8 cellular contexts compared by ENCODE assay signal in the genomic region with DNA sequence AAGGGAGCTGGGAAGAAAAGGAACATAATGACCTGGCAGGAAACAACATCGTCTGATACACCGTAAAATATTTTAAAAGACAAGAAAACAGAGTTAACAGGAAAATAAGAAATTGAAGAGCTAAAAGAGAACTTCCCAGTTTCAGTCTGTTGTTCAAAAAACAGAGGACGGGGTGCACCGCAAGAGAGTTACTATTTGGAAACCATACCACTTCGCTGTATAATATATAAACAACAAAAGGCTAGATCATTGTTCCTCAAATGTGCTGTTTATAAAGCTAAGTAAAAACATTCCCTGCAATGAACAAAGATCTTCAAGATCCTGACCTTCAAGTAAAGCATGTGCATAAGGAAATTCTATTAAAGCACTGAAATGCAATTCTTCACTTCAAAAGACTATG. TPM values are rescaled to one million over a fixed set of nuclear protein-coding genes. Genes with fewer than 3 reads are reported as not detected.
DNase-seq lines count a peak whose midpoint lies in the region; ATAC-seq and TF ChIP-seq lines count a peak whose summit lies in the region.

No MANE protein-coding gene starts in this region.

- no peak overlapping the region for H3K14ac ChIP-seq in IMR-90 (replicated peaks; ENCODE audit: low read depth, low read length)

- dilution Hi-C loops in IMR-90 (cut with HindIII; ENCODE audit: low sequenced_read_pairs, unreplicated experiment): no loop called here

- peak overlapping the region; percentile 94; the same call in 1 of the 2 replicates for H3K23ac ChIP-seq in IMR-90 (ENCODE audit: low read depth, low read length)

- no TSS peak for BruUV-seq in IMR-90 (replicated peaks; lab: Mats Ljungman, UMichigan)

- H3K4me2 ChIP-seq in IMR-90 (ENCODE audit: low read depth, low read length): peak overlapping the region; percentile 94

- peaks cover 61% of the 10 kb centered on the region for H4K20me1 ChIP-seq in IMR-90 (ENCODE audit: insufficient read depth, low read length)

- no peak overlapping the region for H4K8ac ChIP-seq in IMR-90 (ENCODE audit: low read depth in 2 of 2, low read length in 2 of 2)

- POLR2A ChIA-PET in AG04450 (lab: Yijun Ruan, JAX): no interaction called here
- POLR2A ChIA-PET in IMR-90 (lab: Charles Lee; ENCODE audit: unreplicated experiment): no interaction called here

- WGBS in IMR-90 (ENCODE audit: extremely low coverage in 2 of 2, insufficient read length in 1 of 2), 2 experiments: no CpG with 5 or more reads among the region's 5 CpGs

- ATAC-seq in IMR-90 (ENCODE audit: low read depth) (no peak), sciatic nerve (no peak)

- no peaks in the 10 kb centered on the region for H3K9me3 ChIP-seq in AG04450 (ENCODE audit: control insufficient read depth, insufficient read depth, low read length)
- no peaks in the 10 kb centered on the region for H3K9me3 ChIP-seq in IMR-90 (ENCODE audit: control insufficient read depth, insufficient read depth, low read length)
- no peaks in the 10 kb centered on the region for H3K9me3 ChIP-seq in muscle layer of colon (ENCODE audit: low read length)

- DNase-seq in AG04450 (ENCODE audit: low read depth, low spot score): no peak
- no peak for DNase-seq in IMR-90
- no peak for DNase-seq in brain microvascular endothelial cell
- DNase-seq in NCI-H1048 (lab: John Stamatoyannopoulos, UW): no peak
- no peak for DNase-seq in sciatic nerve (ENCODE audit: low spot score)
- DNase-seq in NCI-H1930 (lab: John Stamatoyannopoulos, UW): no peak
- DNase-seq in AG20443 (ENCODE audit: low spot score): no peak

- H2BK20ac ChIP-seq in IMR-90 (ENCODE audit: low read depth, low read length): no peak overlapping the region

- no peak overlapping the region for H4K91ac ChIP-seq in IMR-90 (ENCODE audit: insufficient read depth, low read depth, low read length)

- H2AFZ ChIP-seq in IMR-90 (replicated peaks; ENCODE audit: low read length, poor library complexity): no peak overlapping the region

- H2AK5ac ChIP-seq in IMR-90 (ENCODE audit: low read depth, low read length): no peak overlapping the region

- H3K4me3 ChIP-seq in AG04450 (ENCODE audit: low read depth, low read length) (peak overlapping the region; percentile 79), IMR-90 (ENCODE audit: insufficient read depth, low read depth, low read length) (peak overlapping the region; percentile 98), brain microvascular endothelial cell (ENCODE audit: low read depth, low read length) (peak overlapping the region; percentile 79), muscle layer of colon (ENCODE audit: low read depth in 1 of 2, low read length in 2 of 2) (peak overlapping the region in 1 of 2 donors; percentile 92)

- H3K18ac ChIP-seq in IMR-90 (ENCODE audit: low read depth, low read length): no peak overlapping the region

- H3K56ac ChIP-seq in IMR-90 (ENCODE audit: extremely low read depth, insufficient read depth, low read length): peak overlapping the region; percentile 87; the same call in 1 of the 2 replicates

- CTCF ChIA-PET in AG04450 (lab: Charles Lee): interaction anchor here (0.7 to 1.7 kb wide), 8 partner anchors 12 to 128 kb away, joined by 3 to 10 read pairs (median 4); no protein-coding TSS in a partner anchor
- CTCF ChIA-PET in IMR-90 (lab: Yijun Ruan, JAX): interaction anchor here (0.6 to 1.0 kb wide), 3 partner anchors 35 to 1806 kb away, joined by 3 to 4 read pairs (median 3); no protein-coding TSS in a partner anchor

- H2BK5ac ChIP-seq in IMR-90 (ENCODE audit: low read depth, low read length, poor library complexity, severe bottlenecking): peak overlapping the region; percentile 94

- in situ Hi-C loops in IMR-90 (cut with MboI; ENCODE audit: low sequenced_read_pairs) (no loop called here), brain microvascular endothelial cell (cut with HindIII; ENCODE audit: low pct_ligation_motif_present, low sequenced_read_pairs) (no loop called here)

- H3K9me1 ChIP-seq in IMR-90 (ENCODE audit: insufficient read depth, low read length): peaks cover 17% of the 10 kb centered on the region

- H3K27me3 ChIP-seq in AG04450 (ENCODE audit: control insufficient read depth, insufficient read depth, low read length) (no peaks in the 10 kb centered on the region), IMR-90 (ENCODE audit: control insufficient read depth, insufficient read depth, low read length) (no peaks in the 10 kb centered on the region), brain microvascular endothelial cell (replicated peaks) (no peaks in the 10 kb centered on the region), muscle layer of colon (ENCODE audit: control insufficient read depth in 1 of 2, insufficient read depth in 2 of 2, low read length in 2 of 2) (no peaks in the 10 kb centered on the region)

- intact Hi-C loops in IMR-90 (cut with micrococcal nuclease) (loop anchor here (2.0 to 5.0 kb wide), 3 partner anchors 69 to 192 kb away; a partner anchor contains a TSS), sciatic nerve (cut with DNase I) (no loop called here)

- no peak overlapping the region for H4K5ac ChIP-seq in IMR-90 (ENCODE audit: low read depth, low read length)

- peaks cover 5 to 55% of the 10 kb centered on the region in 2 experiments; a peak in 3 of 4 replicates for H3K79me1 ChIP-seq in IMR-90 (ENCODE audit: low read depth in 1 of 2, low read length in 2 of 2)

- H3K27ac ChIP-seq in AG04450 (ENCODE audit: low read depth, low read length) (no peak overlapping the region), IMR-90 (ENCODE audit: insufficient read depth, low read length) (peak overlapping the region; percentile 2; the same call in 1 of the 2 replicates), brain microvascular endothelial cell (no peak overlapping the region), muscle layer of colon (ENCODE audit: low read depth, low read length) (peak overlapping the region; percentile 96)

- TF ChIP-seq RAD21 in IMR-90 (IDR thresholded peaks at IDR 0.05; ENCODE audit: low read length): no peak

- H2BK15ac ChIP-seq in IMR-90 (ENCODE audit: low read depth, low read length): no peak overlapping the region

- H2BK120ac ChIP-seq in IMR-90 (ENCODE audit: low read depth, low read length): no peak overlapping the region

- no peak overlapping the region for H3K4ac ChIP-seq in IMR-90 (ENCODE audit: low read depth, low read length)

- H3K9ac ChIP-seq in IMR-90 (ENCODE audit: low read depth, low read length) (peak overlapping the region; percentile 94), muscle layer of colon (ENCODE audit: low read length) (peak overlapping the region; percentile 98)

- H2AK9ac ChIP-seq in IMR-90 (replicated peaks; ENCODE audit: low read depth, low read length, poor library complexity): no peak overlapping the region

- TF ChIP-seq CTCF in AG04450 (IDR thresholded peaks at IDR 0.05; ENCODE audit: low read depth, low read length) (no peak), IMR-90 (conservative IDR thresholded peaks at IDR 0.05; ENCODE audit: low read depth, low read length) (no peak), brain microvascular endothelial cell (IDR thresholded peaks at IDR 0.05; ENCODE audit: low read depth, low read length, missing control alignments) (no peak)

- H3K4me1 ChIP-seq in IMR-90 (ENCODE audit: control insufficient read depth, insufficient read depth, low read length) (peaks cover 13% of the 10 kb centered on the region; the same call in 1 of the 2 replicates), muscle layer of colon (ENCODE audit: insufficient read depth, low read length) (peaks cover 57% of the 10 kb centered on the region)

- H3K36me3 ChIP-seq in IMR-90 (ENCODE audit: control insufficient read depth, insufficient read depth, low read length): no peaks in the 10 kb centered on the region; the same call in 1 of the 2 replicates
- H3K36me3 ChIP-seq in brain microvascular endothelial cell (replicated peaks): no peaks in the 10 kb centered on the region
- no peaks in the 10 kb centered on the region for H3K36me3 ChIP-seq in muscle layer of colon (ENCODE audit: insufficient read depth, low read length)

- TF ChIP-seq POLR2A in IMR-90 (IDR thresholded peaks at IDR 0.05; ENCODE audit: low read depth, low read length): no peak

TF ChIP-seq in IMR-90, 13 proteins besides CTCF, POLR2A, EP300 and RAD21 (continues in another document):
- TF ChIP-seq, protein P1, sequence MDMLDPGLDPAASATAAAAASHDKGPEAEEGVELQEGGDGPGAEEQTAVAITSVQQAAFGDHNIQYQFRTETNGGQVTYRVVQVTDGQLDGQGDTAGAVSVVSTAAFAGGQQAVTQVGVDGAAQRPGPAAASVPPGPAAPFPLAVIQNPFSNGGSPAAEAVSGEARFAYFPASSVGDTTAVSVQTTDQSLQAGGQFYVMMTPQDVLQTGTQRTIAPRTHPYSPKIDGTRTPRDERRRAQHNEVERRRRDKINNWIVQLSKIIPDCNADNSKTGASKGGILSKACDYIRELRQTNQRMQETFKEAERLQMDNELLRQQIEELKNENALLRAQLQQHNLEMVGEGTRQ (IDR thresholded peaks at IDR 0.05; ENCODE audit: low read depth, low read length): no peak
- TF ChIP-seq BHLHE40 (IDR thresholded peaks at IDR 0.05; ENCODE audit: low read depth, low read length) (no peak), MXI1 (IDR thresholded peaks at IDR 0.05; ENCODE audit: borderline replicate concordance, low read depth, low read length) (no peak), MAZ (IDR thresholded peaks at IDR 0.05; ENCODE audit: borderline replicate concordance, low read depth, low read length) (no peak), SMC3 (IDR thresholded peaks at IDR 0.05; ENCODE audit: low read depth, low read length) (no peak), FOS (IDR thresholded peaks at IDR 0.05; ENCODE audit: low read depth, low read length) (no peak), RCOR1 (IDR thresholded peaks at IDR 0.05; ENCODE audit: insufficient replicate concordance, low read length) (no peak), CEBPB (IDR thresholded peaks at IDR 0.05; ENCODE audit: low read depth, low read length) (no peak), MAFK (IDR thresholded peaks at IDR 0.05; ENCODE audit: low read depth, low read length) (no peak)
- TF ChIP-seq, protein P2, sequence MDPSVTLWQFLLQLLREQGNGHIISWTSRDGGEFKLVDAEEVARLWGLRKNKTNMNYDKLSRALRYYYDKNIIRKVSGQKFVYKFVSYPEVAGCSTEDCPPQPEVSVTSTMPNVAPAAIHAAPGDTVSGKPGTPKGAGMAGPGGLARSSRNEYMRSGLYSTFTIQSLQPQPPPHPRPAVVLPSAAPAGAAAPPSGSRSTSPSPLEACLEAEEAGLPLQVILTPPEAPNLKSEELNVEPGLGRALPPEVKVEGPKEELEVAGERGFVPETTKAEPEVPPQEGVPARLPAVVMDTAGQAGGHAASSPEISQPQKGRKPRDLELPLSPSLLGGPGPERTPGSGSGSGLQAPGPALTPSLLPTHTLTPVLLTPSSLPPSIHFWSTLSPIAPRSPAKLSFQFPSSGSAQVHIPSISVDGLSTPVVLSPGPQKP (IDR thresholded peaks at IDR 0.05; ENCODE audit: borderline replicate concordance, low read depth, low read length): no peak

RNA-seq across cellular contexts. Expression of a gene that starts 2.1 kb away (rescaled TPM):
- polyA plus RNA-seq in AG04450 (2011; rRNA removed) (21.2 and 24.9 TPM in 2 replicates), IMR-90 (2012; rRNA removed) (11.0 and 17.3 TPM in 2 replicates)
- 13.6 and 28.6 TPM in 2 replicates for polyA minus RNA-seq in AG04450 (2011; rRNA and poly(A)+ RNA removed)
- total RNA-seq in IMR-90 (2012; rRNA removed) (9.1 and 18.1 TPM in 2 replicates), sciatic nerve (64.0 TPM)
- 2.4 and 3.5 TPM in 2 replicates for polyA plus RNA-seq in IMR-90 (2012; cell fraction: cytosol; rRNA removed)
- polyA plus RNA-seq in IMR-90 (2012; cell fraction: nucleus; rRNA removed; ENCODE audit: low replicate concordance): 0.82 and 7.4 TPM in 2 replicates

Comparison
In these comparisons a context has a peak if more than half of its experiments do, and no peak if none do; other contexts are left out.
1. H3K27ac ChIP-seq: peak in IMR-90 (single experiment) and muscle layer of colon (single experiment); none in AG04450 (single experiment) and brain microvascular endothelial cell (single experiment).